In the genomic region with DNA sequence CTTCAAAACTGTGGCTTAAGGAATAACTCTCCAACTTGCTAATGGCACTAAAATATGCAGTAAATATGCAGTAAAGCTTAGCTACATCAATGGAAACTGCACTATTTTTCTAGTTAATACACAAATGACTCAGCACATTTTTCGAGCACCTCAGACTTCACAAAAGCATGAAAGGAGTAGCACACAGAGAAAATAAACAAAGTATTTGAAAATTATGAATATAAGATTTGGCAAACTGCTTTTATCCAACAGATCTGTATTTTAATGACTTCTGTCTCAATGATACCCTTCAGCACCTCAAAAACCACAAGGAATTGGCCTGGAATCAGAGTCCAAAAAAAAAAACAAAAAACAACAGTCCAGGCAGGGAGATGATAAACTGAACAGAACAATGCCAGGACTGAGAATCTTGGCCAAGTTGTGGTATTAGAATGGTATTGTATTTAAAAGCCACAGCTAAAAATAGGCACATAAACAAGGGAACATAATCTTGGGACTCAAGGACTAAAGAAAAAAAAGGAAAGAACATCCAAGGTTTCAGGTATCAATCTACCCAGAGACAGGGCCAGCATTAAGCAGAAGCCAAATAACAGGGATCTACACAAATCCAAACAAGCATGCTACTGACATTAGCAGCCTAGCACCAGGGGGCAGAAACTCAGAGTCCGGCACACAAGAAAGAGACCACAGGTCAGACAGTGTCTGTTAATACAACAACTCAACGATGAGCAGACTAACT, we compare ENCODE assay signal across 10 cellular contexts. TPM values are rescaled to one million over a fixed set of nuclear protein-coding genes. Genes with fewer than 3 reads are reported as not detected.
A peak's percentile ranks its signal among the peaks of the same experiment; 100 is the strongest.
DNase-seq lines count a peak whose midpoint lies in the region; ATAC-seq and TF ChIP-seq lines count a peak whose summit lies in the region.
"Had no signal": no experiment of that assay in that cellular context is flagged by ENCODE, and none has a peak within 500 bp of the region (broad histone marks: within the 10 kb centered on the region; RNA-seq: fewer than 3 reads in every experiment).

No MANE protein-coding gene starts in this region.

- no peaks in the 10 kb centered on the region for H3K27me3 ChIP-seq in BJ (ENCODE audit: control insufficient read depth, insufficient read depth, low read length)
- H3K27me3 ChIP-seq in GM23248 (replicated peaks; ENCODE audit: insufficient read depth): no peaks in the 10 kb centered on the region

- H4K20me1 ChIP-seq in GM23248 (ENCODE audit: insufficient read depth): no peaks in the 10 kb centered on the region

- H3K4me1 ChIP-seq in GM23248 (ENCODE audit: insufficient read depth): peaks cover 32% of the 10 kb centered on the region

- POLR2A ChIA-PET in BJ (lab: Charles Lee) (interaction anchor here (0.6 to 0.8 kb wide), 2 partner anchors 10 to 12 kb away, joined by 3 to 5 read pairs; no protein-coding TSS in a partner anchor), T-cell (lab: Charles Lee) (interaction anchor here in 1 of 2 donors (1.8 kb wide), 1 partner anchor 20 kb away, joined by 5 read pairs; no protein-coding TSS in a partner anchor)

- H3K4me3 ChIP-seq in BJ (ENCODE audit: low read depth, low read length) (no peak overlapping the region), GM23248 (peak overlapping the region; percentile 39), fibroblast of mammary gland (ENCODE audit: control insufficient read depth, low read depth, low read length) (no peak overlapping the region)

- peaks cover 2 to 5% (median 2%) of the 10 kb centered on the region in 3 donors for H3K9me3 Mint-ChIP-seq in T-cell
- peaks cover 9% of the 10 kb centered on the region for H3K9me3 Mint-ChIP-seq in progenitor cell of endocrine pancreas (ENCODE audit: low read depth)

- in situ Hi-C loops in GM23248 (cut with MboI): no loop called here

- H3K9me3 ChIP-seq in GM23248 (ENCODE audit: low read depth): no peaks in the 10 kb centered on the region

- H3F3A ChIP-seq in GM23248 (ENCODE audit: insufficient read depth): peaks cover 39% of the 10 kb centered on the region

- H3K4me3 Mint-ChIP-seq in T-cell (peak overlapping the region; percentile 21 to 59 (median 26)), progenitor cell of endocrine pancreas (ENCODE audit: low read depth) (no peak overlapping the region)
- H3K4me3 Mint-ChIP-seq: memory B cell had no signal

- peak overlapping the region; percentile 39 for H3K9ac ChIP-seq in GM23248

- H3K27ac Mint-ChIP-seq in T-cell (peak overlapping the region; percentile 87 to 90), progenitor cell of endocrine pancreas (peak overlapping the region; percentile 88)
- H3K27ac Mint-ChIP-seq: memory B cell had no signal

- H2AFZ ChIP-seq in GM23248: peak overlapping the region; percentile 11; the same call in 1 of the 2 replicates

- TF ChIP-seq CTCF in BJ (IDR thresholded peaks at IDR 0.05; ENCODE audit: insufficient read depth, low read depth, low read length): peak; percentile 38
- peak; percentile 47 for TF ChIP-seq CTCF in fibroblast of mammary gland (conservative IDR thresholded peaks at IDR 0.05; ENCODE audit: control insufficient read depth, insufficient read depth, low read depth, low read length)
- TF ChIP-seq CTCF in progenitor cell of endocrine pancreas (IDR thresholded peaks at IDR 0.05; ENCODE audit: unreplicated experiment): peak; percentile 32

- H3K79me2 ChIP-seq in GM23248 (ENCODE audit: insufficient read depth): peaks cover 92% of the 10 kb centered on the region

- H3K36me3 Mint-ChIP-seq in T-cell (peaks cover 47% of the 10 kb centered on the region), progenitor cell of endocrine pancreas (ENCODE audit: insufficient read depth) (peaks cover 14% of the 10 kb centered on the region)

- H3K9me2 ChIP-seq in GM23248 (ENCODE audit: insufficient read depth): no peaks in the 10 kb centered on the region

- WGBS in GM23248 (ENCODE audit: low coverage in 1 of 2, low lambda C conversion rate in 2 of 2, missing lambda C conversion rate in 2 of 2), 2 experiments: 52 to 55% methylated on average over 3 of the region's 3 CpGs

- DNase-seq in BJ (ENCODE audit: low read depth): peak; percentile 55
- peak; percentile 72 for DNase-seq in GM23248
- no peak for DNase-seq in T-cell
- DNase-seq in fibroblast of mammary gland (ENCODE audit: low read depth): peak; percentile 85
- DNase-seq in progenitor cell of endocrine pancreas (ENCODE audit: low spot score, unreplicated experiment): no peak
- no peak for DNase-seq in SHP77 treated with DMSO at 0.1 percent for 48 hours (lab: John Stamatoyannopoulos, UW)
- DNase-seq in activated effector memory CD4-positive, alpha-beta T cell treated with anti-CD3 and anti-CD28 coated beads, Interleukin-2, amount 50 U/mL, for 16 hours: no peak

- H3K4me1 Mint-ChIP-seq in T-cell: peaks cover 89 to 91% (median 90%) of the 10 kb centered on the region in 3 donors
- peaks cover 49% of the 10 kb centered on the region for H3K4me1 Mint-ChIP-seq in progenitor cell of endocrine pancreas (ENCODE audit: low read depth)

- ATAC-seq in T-cell (replicated peaks in 1 of 4) (no peak), HG03280 (IDR thresholded peaks at IDR 0.05; ENCODE audit: unreplicated experiment) (no peak)

- CTCF ChIA-PET in BJ (lab: Yijun Ruan, JAX): interaction anchor here (1.1 kb wide), 1 partner anchor 11 kb away, joined by 4 read pairs; no protein-coding TSS in a partner anchor
- CTCF ChIA-PET in T-cell (lab: Charles Lee): interaction anchor here in 1 of 2 donors (0.6 to 0.7 kb wide), 2 partner anchors 12 to 199 kb away, joined by 3 to 4 read pairs; no protein-coding TSS in a partner anchor

- H3K27me3 Mint-ChIP-seq in T-cell (no peaks in the 10 kb centered on the region), progenitor cell of endocrine pancreas (no peaks in the 10 kb centered on the region)
- H3K27me3 Mint-ChIP-seq: memory B cell had no signal

- peak overlapping the region; percentile 74 for H3K27ac ChIP-seq in GM23248
- H3K27ac ChIP-seq: HL-60 had no signal

- H3K4me2 ChIP-seq in GM23248 (ENCODE audit: unreplicated experiment): peak overlapping the region; percentile 48

- H3K36me3 ChIP-seq in BJ (ENCODE audit: control insufficient read depth, insufficient read depth, low read length) (no peaks in the 10 kb centered on the region), GM23248 (ENCODE audit: low read depth) (no peaks in the 10 kb centered on the region)

RNA-seq across cellular contexts. Expression of a gene that starts 21.4 kb away (rescaled TPM):
- 30.4 and 45.1 TPM in 2 replicates for polyA plus RNA-seq in BJ (2011; rRNA removed)
- polyA minus RNA-seq in BJ (2011; rRNA and poly(A)+ RNA removed): 38.0 and 50.0 TPM in 2 replicates
- 30.2 and 43.8 TPM in 2 replicates for total RNA-seq in GM23248 (2014; rRNA removed; shearing (Covaris generic))
- polyA plus RNA-seq in GM23248 (2016; fragmentation: Nextera tagmentation; extraction: Ambion mirVana): 20.7 and 20.8 TPM in 2 replicates
- 10 to 100 TPM; 32.5 to 68.1 (median 52.5) TPM for total RNA-seq in T-cell
- total RNA-seq in progenitor cell of endocrine pancreas: 51.1 and 57.2 TPM in 2 replicates

Comparison
In these comparisons a context has a peak if more than half of its experiments do, and no peak if none do; other contexts are left out.
1. DNase-seq: peak in BJ (single experiment), GM23248 (single experiment) and fibroblast of mammary gland (single experiment); none in T-cell (0 of 34), progenitor cell of endocrine pancreas (single experiment), SHP77 treated with DMSO at 0.1 percent for 48 hours (single experiment) and activated effector memory CD4-positive, alpha-beta T cell treated with anti-CD3 and anti-CD28 coated beads, Interleukin-2, amount 50 U/mL, for 16 hours (single experiment).
2. Peak in every context shown above with its lines, with median percentiles within 50 percentile points of each other: CTCF ChIP-seq.